ENCODE assay signal across 8 cellular contexts in genomic region chr1:221778535-221779142, GRCh38. TPM values are rescaled to one million over a fixed set of nuclear protein-coding genes. Genes with fewer than 3 reads are reported as not detected.
DNase-seq lines count a peak whose midpoint lies in the region; ATAC-seq and TF ChIP-seq lines count a peak whose summit lies in the region.

No MANE protein-coding gene starts in this region.

- no peaks in the 10 kb centered on the region for H3K9me3 Mint-ChIP-seq in chondrocyte (ENCODE audit: low read depth)

- no peaks in the 10 kb centered on the region for H3K36me3 ChIP-seq in GM06990 (ENCODE audit: control insufficient read depth, insufficient read depth, low read length)

- peaks cover 2% of the 10 kb centered on the region for H3K27me3 Mint-ChIP-seq in chondrocyte (ENCODE audit: low read depth)

- H3K27ac Mint-ChIP-seq in chondrocyte (ENCODE audit: unreplicated experiment), result no peak overlapping the region

- TF ChIP-seq CTCF in GM06990 (IDR thresholded peaks at IDR 0.05; ENCODE audit: insufficient read depth, low read length, poor library complexity, severe bottlenecking) (no peak), chondrocyte (IDR thresholded peaks at IDR 0.05) (no peak)

- H3K4me3 Mint-ChIP-seq in chondrocyte (ENCODE audit: unreplicated experiment), result no peak overlapping the region

- H3K4me3 ChIP-seq in GM06990 (replicated peaks; ENCODE audit: low read depth, low read length), result peak overlapping the region; percentile 31; the same call in 1 of the 2 replicates

- no peaks in the 10 kb centered on the region for H3K36me3 Mint-ChIP-seq in chondrocyte (ENCODE audit: low read depth)

- DNase-seq in GM06990 (ENCODE audit: extremely low read depth, insufficient read length), result peak; percentile 56
- DNase-seq in activated effector memory CD4-positive, alpha-beta T cell treated with anti-CD3 and anti-CD28 coated beads, Interleukin-2, amount 50 U/mL, for 16 hours, result peak; percentile 72
- DNase-seq in DMS53 (lab: John Stamatoyannopoulos, UW), result no peak
- no peak for DNase-seq in NCI-H146 (lab: John Stamatoyannopoulos, UW)
- no peak for DNase-seq in occipital lobe (lab: John Stamatoyannopoulos, UW)
- DNase-seq in chondrocyte (ENCODE audit: low spot score), result no peak

- H3K4me1 Mint-ChIP-seq in chondrocyte (ENCODE audit: low read depth), result no peaks in the 10 kb centered on the region

- peak; percentile 13 for ATAC-seq in GM19468 (IDR thresholded peaks at IDR 0.05; ENCODE audit: extremely low read depth, unreplicated experiment)
- ATAC-seq in HG03558 (IDR thresholded peaks at IDR 0.05; ENCODE audit: extremely low read depth, unreplicated experiment), result peak; percentile 21

- H3K27me3 ChIP-seq in GM06990 (replicated peaks; ENCODE audit: control insufficient read depth, insufficient read depth, low read length), result no peaks in the 10 kb centered on the region

RNA-seq across cellular contexts. Expression of gene DUSP10, which starts 36.8 kb away (rescaled TPM):
- total RNA-seq in occipital lobe (5.3 TPM), chondrocyte (1.4 to 4.1 TPM (median 3.6 TPM) in 3 replicates)

Comparison
In these comparisons a context has a peak if more than half of its experiments do, and no peak if none do; other contexts are left out.
1. DNase-seq: peak in GM06990 (single experiment) and activated effector memory CD4-positive, alpha-beta T cell treated with anti-CD3 and anti-CD28 coated beads, Interleukin-2, amount 50 U/mL, for 16 hours (single experiment); none in DMS53 (single experiment), NCI-H146 (single experiment), occipital lobe (single experiment) and chondrocyte (single experiment).